8 cellular contexts compared by ENCODE assay signal in genomic region chr1:40039245-40039756, GRCh38. TPM values are rescaled to one million over a fixed set of nuclear protein-coding genes. Genes with fewer than 3 reads are reported as not detected.
DNase-seq lines count a peak whose midpoint lies in the region; ATAC-seq lines count a peak whose summit lies in the region.

No MANE protein-coding gene starts in this region.

- H4K20me1 ChIP-seq in BLaER1 treated with 17β-estradiol and CSF1 and Interleukin-3, amounts not matched to agents 10 nM and 100 nM: peaks cover 24 to 33% (median 30%) of the 10 kb centered on the region in 11 experiments; a peak in 21 of 22 replicates

- H3K4me1 ChIP-seq in BLaER1 treated with 17β-estradiol and CSF1 and Interleukin-3, amounts not matched to agents 10 nM and 100 nM: peaks cover 70 to 81% (median 77%) of the 10 kb centered on the region in 10 experiments

- H3K27ac Mint-ChIP-seq in activated naive CD8-positive, alpha-beta T cell treated with anti-CD3 and anti-CD28 coated beads, Interleukin-2, amount 10 ng/mL, durations not matched to agents 7 days and 5 days: peak overlapping the region; percentile 97

- H3K27me3 Mint-ChIP-seq in activated naive CD8-positive, alpha-beta T cell treated with anti-CD3 and anti-CD28 coated beads, Interleukin-2, amount 10 ng/mL, durations not matched to agents 7 days and 5 days: no peaks in the 10 kb centered on the region

- peak; percentile 5 for ATAC-seq in GM19452 (IDR thresholded peaks at IDR 0.05; ENCODE audit: unreplicated experiment)
- ATAC-seq in activated naive CD8-positive, alpha-beta T cell treated with anti-CD3 and anti-CD28 coated beads, Interleukin-2, amount 10 ng/mL, durations not matched to agents 7 days and 5 days (ENCODE audit: low read depth): no peak

- H3K27me3 ChIP-seq in BLaER1 treated with 17β-estradiol and CSF1 and Interleukin-3, amounts not matched to agents 10 nM and 100 nM: no peaks in the 10 kb centered on the region

- peak overlapping the region; percentile 70 to 100 (median 98) for H3K4me3 ChIP-seq in BLaER1 treated with 17β-estradiol and CSF1 and Interleukin-3, amounts not matched to agents 10 nM and 100 nM
- peak overlapping the region; percentile 93 for H3K4me3 ChIP-seq in iPS-11a (ENCODE audit: low read depth, low read length)
- peak overlapping the region; percentile 62 to 100 (median 96) for H3K4me3 ChIP-seq in skin epidermis

- H3K9me3 Mint-ChIP-seq in activated naive CD8-positive, alpha-beta T cell treated with anti-CD3 and anti-CD28 coated beads, Interleukin-2, amount 10 ng/mL, durations not matched to agents 7 days and 5 days: no peaks in the 10 kb centered on the region

- H3K36me3 ChIP-seq in BLaER1 treated with 17β-estradiol and CSF1 and Interleukin-3, amounts not matched to agents 10 nM and 100 nM: peaks cover 16 to 31% (median 25%) of the 10 kb centered on the region in 11 experiments; a peak in 21 of 22 replicates

- peak overlapping the region; percentile 93 to 99 (median 98) for H3K27ac ChIP-seq in BLaER1 treated with 17β-estradiol and CSF1 and Interleukin-3, amounts not matched to agents 10 nM and 100 nM
- H3K27ac ChIP-seq in skin epidermis: peak overlapping the region; percentile 93 to 100 (median 99)

- POLR2A ChIA-PET in activated naive CD8-positive, alpha-beta T cell treated with anti-CD3 and anti-CD28 coated beads, Interleukin-2, amount 10 ng/mL, durations not matched to agents 7 days and 5 days (lab: Charles Lee): interaction anchor here (0.5 to 4.6 kb wide), 11 partner anchors 10 to 941 kb away, joined by 3 to 53 read pairs (median 4); partner anchors contain the start of genes SMAP2 and ZMPSTE24

- H3K4me2 ChIP-seq in BLaER1 treated with 17β-estradiol and CSF1 and Interleukin-3, amounts not matched to agents 10 nM and 100 nM: peak overlapping the region; percentile 65 to 92 (median 89)

- peak overlapping the region; percentile 94 for H3K4me3 Mint-ChIP-seq in activated naive CD8-positive, alpha-beta T cell treated with anti-CD3 and anti-CD28 coated beads, Interleukin-2, amount 10 ng/mL, durations not matched to agents 7 days and 5 days

- DNase-seq in NCI-H1092 (lab: John Stamatoyannopoulos, UW) (peak; percentile 77), T1000 (lab: John Stamatoyannopoulos, UW) (no peak), islet precursor cell (no peak)
- DNase-seq in activated naive CD8-positive, alpha-beta T cell treated with anti-CD3 and anti-CD28 coated beads, Interleukin-2, amount 10 ng/mL, durations not matched to agents 7 days and 5 days: no peak

- peak overlapping the region; percentile 92 to 98 (median 97) for H3K9ac ChIP-seq in BLaER1 treated with 17β-estradiol and CSF1 and Interleukin-3, amounts not matched to agents 10 nM and 100 nM

- H3K36me3 Mint-ChIP-seq in activated naive CD8-positive, alpha-beta T cell treated with anti-CD3 and anti-CD28 coated beads, Interleukin-2, amount 10 ng/mL, durations not matched to agents 7 days and 5 days: peaks cover 35% of the 10 kb centered on the region

- H3K9me3 ChIP-seq in BLaER1 treated with 17β-estradiol and CSF1 and Interleukin-3, amounts not matched to agents 10 nM and 100 nM (replicated peaks in 1 of 11): no peaks in the 10 kb centered on the region

- H3K4me1 Mint-ChIP-seq in activated naive CD8-positive, alpha-beta T cell treated with anti-CD3 and anti-CD28 coated beads, Interleukin-2, amount 10 ng/mL, durations not matched to agents 7 days and 5 days: peaks cover 50% of the 10 kb centered on the region

RNA-seq across cellular contexts. Expression of gene CAP1, which starts 1.2 kb away (rescaled TPM):
- 100 to 1,000 TPM; 579 to 614 TPM for total RNA-seq in activated naive CD8-positive, alpha-beta T cell treated with anti-CD3 and anti-CD28 coated beads, Interleukin-2, amount 10 ng/mL, durations not matched to agents 7 days and 5 days

RNA-seq across cellular contexts. Expression of gene PPT1, which starts 57.8 kb away (rescaled TPM):
- 10 to 100 TPM; 71.3 to 74.6 TPM for total RNA-seq in activated naive CD8-positive, alpha-beta T cell treated with anti-CD3 and anti-CD28 coated beads, Interleukin-2, amount 10 ng/mL, durations not matched to agents 7 days and 5 days
